In the genomic region with DNA sequence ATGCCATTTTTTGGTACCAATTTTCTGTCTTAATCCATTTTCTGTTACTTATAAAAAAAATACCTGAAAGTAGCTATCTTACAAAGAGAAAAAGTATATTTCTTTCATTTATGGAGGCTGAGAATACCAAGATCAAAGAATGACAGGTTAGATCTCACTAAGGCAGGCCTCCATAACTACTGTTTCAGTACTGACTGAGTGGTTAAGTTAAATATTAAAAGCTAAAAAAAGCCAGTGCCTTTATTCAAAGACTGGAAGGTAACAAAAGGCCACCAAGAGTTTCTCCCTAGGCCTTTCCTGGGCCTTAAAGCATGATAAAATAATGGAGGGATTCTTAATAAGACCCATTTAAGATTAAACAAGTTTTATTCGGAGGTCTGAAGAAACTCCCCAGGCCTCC, we compare ENCODE assay signal across 19 cellular contexts.
DNase-seq lines count a peak whose midpoint lies in the region; ATAC-seq lines count a peak whose summit lies in the region.
"Had no signal": no experiment of that assay in that cellular context is flagged by ENCODE, and none has a peak within 500 bp of the region (broad histone marks: within the 10 kb centered on the region; RNA-seq: fewer than 3 reads in every experiment).

No MANE protein-coding gene starts in this region.

- no peaks in the 10 kb centered on the region for H3K4me1 ChIP-seq in aorta (ENCODE audit: control insufficient read depth in 1 of 2, insufficient read depth in 2 of 2, low read length in 2 of 2)

- no peaks in the 10 kb centered on the region for H3K36me3 ChIP-seq in aorta (ENCODE audit: control insufficient read depth in 1 of 2, insufficient read depth in 2 of 2, low read length in 1 of 2)

- H3K27ac ChIP-seq in aorta (ENCODE audit: low read depth in 1 of 2, low read length in 2 of 2) = no peak overlapping the region
- H3K27ac ChIP-seq: C4-2B, SK-N-MC had no signal

- no peak overlapping the region for H3K4me3 ChIP-seq in aorta (ENCODE audit: low read length in 2 of 2)
- H3K4me3 ChIP-seq: SK-N-MC had no signal

- H3K27me3 ChIP-seq in aorta (ENCODE audit: control insufficient read depth in 1 of 2, insufficient read depth in 2 of 2, low read length in 1 of 2) = no peaks in the 10 kb centered on the region

- ATAC-seq in GM19372 (IDR thresholded peaks at IDR 0.05; ENCODE audit: low read depth, unreplicated experiment) (peak; percentile 53), HG02759 (IDR thresholded peaks at IDR 0.05; ENCODE audit: unreplicated experiment) (peak; percentile 51), HG03378 (IDR thresholded peaks at IDR 0.05; ENCODE audit: unreplicated experiment) (peak; percentile 62), aorta (ENCODE audit: low FRiP score) (no peak)
- ATAC-seq: activated naive CD8-positive, alpha-beta T cell treated with anti-CD3 and anti-CD28 coated beads, Interleukin-2, amount 50 U/mL, for 24 hours had no signal

- H3K9me3 ChIP-seq in aorta (ENCODE audit: control insufficient read depth, low read length) = peaks cover 1% of the 10 kb centered on the region

- intact Hi-C loops in aorta (cut with DNase I) = no loop called here

- DNase-seq in NCI-H1694 (lab: John Stamatoyannopoulos, UW) = no peak
- no peak for DNase-seq in aorta
- DNase-seq in HK-2 (ENCODE audit: unreplicated experiment) = no peak
- DNase-seq in cerebellum (ENCODE audit: low spot score) = no peak
- DNase-seq: activated CD4-positive, alpha-beta T cell treated with anti-CD3 and anti-CD28 coated beads, Interleukin-2, amount 50 U/mL, for 48 hours; activated naive CD8-positive, alpha-beta T cell treated with anti-CD3 and anti-CD28 coated beads, Interleukin-2, amount 50 U/mL, for 24 hours; activated T-cell treated with anti-CD3 and anti-CD28 coated beads, Interleukin-2, amount 50 U/mL, for 48 hours; DND-41; HFFc6; mammary epithelial cell; NCI-H1694 treated with DMSO at 0.1 percent for 48 hours; nephron progenitor cell; OCI-M1; stimulated activated CD4-positive, alpha-beta T cell treated with anti-CD3 and anti-CD28 coated beads, Interleukin-1b, Interleukin-23, amount 100 ng/mL, for 48 hours had no signal

- 87 to 93% methylated on average over 1 of the region's 1 CpG for WGBS in aorta, 2 donors
